In the genomic region with DNA sequence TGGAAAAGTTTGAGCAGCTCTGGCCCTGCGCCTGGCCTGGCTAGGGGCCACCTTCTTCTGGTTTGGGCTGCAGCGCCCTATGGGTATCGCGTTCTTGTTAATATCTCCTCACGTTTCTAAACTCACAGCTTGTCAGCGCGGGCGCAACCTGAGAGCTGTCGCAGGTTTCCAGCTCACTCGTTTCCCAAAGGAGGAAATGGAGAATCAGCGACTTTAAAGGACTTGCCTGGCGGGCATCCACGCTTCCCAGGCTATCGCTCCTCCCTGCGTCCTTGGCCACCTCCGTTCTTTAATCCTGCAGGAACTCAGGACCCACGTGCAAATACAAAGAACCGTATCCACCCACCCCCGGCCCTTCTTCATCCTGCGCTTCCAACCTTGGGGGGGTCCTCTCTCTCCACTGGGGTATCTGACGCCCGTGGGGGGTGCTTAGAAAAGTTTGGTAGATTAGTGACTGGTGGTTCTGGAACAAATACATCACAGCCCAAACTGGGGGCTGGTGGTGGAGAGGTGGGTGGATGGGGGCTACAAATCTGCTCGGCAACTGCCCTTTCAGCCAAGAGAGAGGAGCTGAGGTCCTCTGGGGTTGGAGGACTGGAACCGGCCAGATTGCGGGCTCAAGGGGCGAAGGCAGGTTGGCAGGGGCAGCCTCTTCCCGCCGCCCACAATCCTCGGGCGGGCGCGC, we compare ENCODE assay signal across 1 cellular context.
TF ChIP-seq lines count a peak whose summit lies in the region.

No MANE protein-coding gene starts in this region.

TF ChIP-seq in HEK293, 187 proteins besides CTCF, POLR2A, EP300 and RAD21 (continued from another document):
- TF ChIP-seq TSHZ1 (tag by site-specific recombination; IDR thresholded peaks at IDR 0.05; ENCODE audit: borderline replicate concordance): no peak
- TF ChIP-seq BCL11A (tag by site-specific recombination; IDR thresholded peaks at IDR 0.05; ENCODE audit: low read depth): no peak
- no peak for TF ChIP-seq PRDM1 (tag by site-specific recombination; IDR thresholded peaks at IDR 0.05)
- TF ChIP-seq KLF9 (tag by site-specific recombination; IDR thresholded peaks at IDR 0.05; ENCODE audit: low read depth): 0 out of 2 replicates have a peak, but pooled peaks have one; percentile 36
- no peak for TF ChIP-seq ZNF488 (tag by site-specific recombination; IDR thresholded peaks at IDR 0.05)
- TF ChIP-seq TCF7L2 (IDR thresholded peaks at IDR 0.05; ENCODE audit: borderline replicate concordance, low read depth, low read length): 0 out of 2 replicates have a peak, but pooled peaks have one; percentile 37
- TF ChIP-seq ZNF112 (tag by site-specific recombination; IDR thresholded peaks at IDR 0.05): no peak
- no peak for TF ChIP-seq ZNF16 (tag by site-specific recombination; IDR thresholded peaks at IDR 0.05; ENCODE audit: low read depth)
- TF ChIP-seq, protein P1, sequence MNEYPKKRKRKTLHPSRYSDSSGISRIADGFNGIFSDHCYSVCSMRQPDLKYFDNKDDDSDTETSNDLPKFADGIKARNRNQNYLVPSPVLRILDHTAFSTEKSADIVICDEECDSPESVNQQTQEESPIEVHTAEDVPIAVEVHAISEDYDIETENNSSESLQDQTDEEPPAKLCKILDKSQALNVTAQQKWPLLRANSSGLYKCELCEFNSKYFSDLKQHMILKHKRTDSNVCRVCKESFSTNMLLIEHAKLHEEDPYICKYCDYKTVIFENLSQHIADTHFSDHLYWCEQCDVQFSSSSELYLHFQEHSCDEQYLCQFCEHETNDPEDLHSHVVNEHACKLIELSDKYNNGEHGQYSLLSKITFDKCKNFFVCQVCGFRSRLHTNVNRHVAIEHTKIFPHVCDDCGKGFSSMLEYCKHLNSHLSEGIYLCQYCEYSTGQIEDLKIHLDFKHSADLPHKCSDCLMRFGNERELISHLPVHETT (tag by site-specific recombination; IDR thresholded peaks at IDR 0.05): no peak
- no peak for TF ChIP-seq ZNF571 (tag by site-specific recombination; IDR thresholded peaks at IDR 0.05)
- TF ChIP-seq ZSCAN23 (tag by site-specific recombination; IDR thresholded peaks at IDR 0.05): no peak
- TF ChIP-seq ZNF157 (tag by site-specific recombination; IDR thresholded peaks at IDR 0.05): no peak
- TF ChIP-seq, protein P2, sequence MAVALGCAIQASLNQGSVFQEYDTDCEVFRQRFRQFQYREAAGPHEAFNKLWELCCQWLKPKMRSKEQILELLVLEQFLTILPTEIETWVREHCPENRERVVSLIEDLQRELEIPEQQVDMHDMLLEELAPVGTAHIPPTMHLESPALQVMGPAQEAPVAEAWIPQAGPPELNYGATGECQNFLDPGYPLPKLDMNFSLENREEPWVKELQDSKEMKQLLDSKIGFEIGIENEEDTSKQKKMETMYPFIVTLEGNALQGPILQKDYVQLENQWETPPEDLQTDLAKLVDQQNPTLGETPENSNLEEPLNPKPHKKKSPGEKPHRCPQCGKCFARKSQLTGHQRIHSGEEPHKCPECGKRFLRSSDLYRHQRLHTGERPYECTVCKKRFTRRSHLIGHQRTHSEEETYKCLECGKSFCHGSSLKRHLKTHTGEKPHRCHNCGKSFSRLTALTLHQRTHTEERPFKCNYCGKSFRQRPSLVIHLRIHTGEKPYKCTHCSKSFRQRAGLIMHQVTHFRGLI (tag by site-specific recombination; IDR thresholded peaks at IDR 0.05): no peak
- no peak for TF ChIP-seq ZFP69B (tag by site-specific recombination; IDR thresholded peaks at IDR 0.05)
- TF ChIP-seq ZNF248 (tag by site-specific recombination; IDR thresholded peaks at IDR 0.05): no peak
